Comparison of ENCODE assay signal across 11 cellular contexts in genomic region chr4:6925357-6925836, GRCh38. TPM values are rescaled to one million over a fixed set of nuclear protein-coding genes. Genes with fewer than 3 reads are reported as not detected.
DNase-seq lines count a peak whose midpoint lies in the region; ATAC-seq, FAIRE-seq and TF ChIP-seq lines count a peak whose summit lies in the region.
"Had no signal": no experiment of that assay in that cellular context is flagged by ENCODE, and none has a peak within 500 bp of the region (broad histone marks: within the 10 kb centered on the region; RNA-seq: fewer than 3 reads in every experiment).

No MANE protein-coding gene starts in this region.

- H3K4me3 ChIP-seq in CD8-positive, alpha-beta memory T cell (ENCODE audit: low read length): no peak overlapping the region
- H3K4me3 ChIP-seq in astrocyte (ENCODE audit: insufficient read depth, low read depth, low read length): no peak overlapping the region

- no peaks in the 10 kb centered on the region for H3K27me3 Mint-ChIP-seq in CD8-positive, alpha-beta memory T cell
- no peaks in the 10 kb centered on the region for H3K27me3 Mint-ChIP-seq in astrocyte (ENCODE audit: low read depth, unreplicated experiment)
- H3K27me3 Mint-ChIP-seq in neural crest cell (ENCODE audit: low read depth): no peaks in the 10 kb centered on the region
- H3K27me3 Mint-ChIP-seq: activated B cell treated with CpG ODN at 0.5 μM for 24 hours had no signal

- H3K27ac Mint-ChIP-seq in CD8-positive, alpha-beta memory T cell: peak overlapping the region; percentile 42 to 88 (median 82)
- peak overlapping the region; percentile 16 for H3K27ac Mint-ChIP-seq in astrocyte (ENCODE audit: unreplicated experiment)
- peak overlapping the region; percentile 40 for H3K27ac Mint-ChIP-seq in neural crest cell (ENCODE audit: unreplicated experiment)
- H3K27ac Mint-ChIP-seq: activated B cell treated with CpG ODN at 0.5 μM for 24 hours had no signal

- peaks cover 15% of the 10 kb centered on the region for H3K36me3 ChIP-seq in CD8-positive, alpha-beta memory T cell (ENCODE audit: insufficient read depth, low read length)
- H3K36me3 ChIP-seq in astrocyte (ENCODE audit: insufficient read depth, low read length): no peaks in the 10 kb centered on the region

- peaks cover 70 to 87% (median 78%) of the 10 kb centered on the region in 3 donors for H3K4me1 Mint-ChIP-seq in CD8-positive, alpha-beta memory T cell
- H3K4me1 Mint-ChIP-seq in astrocyte (ENCODE audit: low read depth, unreplicated experiment): peaks cover 23% of the 10 kb centered on the region
- peaks cover 44% of the 10 kb centered on the region for H3K4me1 Mint-ChIP-seq in neural crest cell

- no peaks in the 10 kb centered on the region for H3K27me3 ChIP-seq in CD8-positive, alpha-beta memory T cell (ENCODE audit: insufficient read depth, low read length, poor library complexity, severe bottlenecking)
- H3K27me3 ChIP-seq in astrocyte (ENCODE audit: insufficient read depth, low read length): no peaks in the 10 kb centered on the region

- no peak for DNase-seq in CD8-positive, alpha-beta memory T cell
- DNase-seq in NOMO-1 (lab: John Stamatoyannopoulos, UW; ENCODE audit: unreplicated experiment in 2 of 2) (peak; percentile 33 to 51), astrocyte (ENCODE audit: low read depth) (no peak), neural crest cell (ENCODE audit: low read depth, low spot score) (no peak), pons (ENCODE audit: low spot score) (no peak), NCI-H2081 (lab: John Stamatoyannopoulos, UW) (no peak)
- DNase-seq: activated B cell treated with CpG ODN at 0.5 μM for 24 hours, left cardiac atrium, NCI-H1092 treated with DMSO at 0.1 percent for 48 hours had no signal

- no peak overlapping the region for H2AFZ ChIP-seq in astrocyte (ENCODE audit: low read depth, low read length)

- ATAC-seq in GM18867 (IDR thresholded peaks at IDR 0.05; ENCODE audit: unreplicated experiment) (no peak), GM18505 (IDR thresholded peaks at IDR 0.05; ENCODE audit: unreplicated experiment) (no peak)

- peak overlapping the region in 6 of 7 donors; percentile 5 to 79 (median 69) for H3K4me3 Mint-ChIP-seq in CD8-positive, alpha-beta memory T cell
- H3K4me3 Mint-ChIP-seq in astrocyte (ENCODE audit: unreplicated experiment) (no peak overlapping the region), neural crest cell (no peak overlapping the region)
- H3K4me3 Mint-ChIP-seq: activated B cell treated with CpG ODN at 0.5 μM for 24 hours had no signal

- H3K9me3 Mint-ChIP-seq in CD8-positive, alpha-beta memory T cell: no peaks in the 10 kb centered on the region
- H3K9me3 Mint-ChIP-seq in astrocyte (ENCODE audit: unreplicated experiment): peaks cover 2% of the 10 kb centered on the region
- H3K9me3 Mint-ChIP-seq in neural crest cell: no peaks in the 10 kb centered on the region
- H3K9me3 Mint-ChIP-seq: activated B cell treated with CpG ODN at 0.5 μM for 24 hours had no signal

- no peak overlapping the region for H3K9ac ChIP-seq in astrocyte (ENCODE audit: low read length)

- TF ChIP-seq POLR2A in GM18505 (IDR thresholded peaks at IDR 0.05; ENCODE audit: borderline replicate concordance, extremely low read depth, insufficient read depth, insufficient read length): no peak

- no peaks in the 10 kb centered on the region for H3K9me3 ChIP-seq in CD8-positive, alpha-beta memory T cell (ENCODE audit: low read length)
- H3K9me3 ChIP-seq in astrocyte (ENCODE audit: insufficient read depth, low read depth, low read length): no peaks in the 10 kb centered on the region

- CTCF ChIA-PET in CD8-positive, alpha-beta memory T cell (lab: Charles Lee): interaction anchor here (1.3 to 1.6 kb wide), 3 partner anchors 15 to 50 kb away, joined by 3 to 5 read pairs (median 3); no protein-coding TSS in a partner anchor

- peaks cover 11 to 53% (median 12%) of the 10 kb centered on the region in 3 donors for H3K36me3 Mint-ChIP-seq in CD8-positive, alpha-beta memory T cell
- H3K36me3 Mint-ChIP-seq in astrocyte (ENCODE audit: low read depth, unreplicated experiment): peaks cover 26% of the 10 kb centered on the region
- peaks cover 13% of the 10 kb centered on the region for H3K36me3 Mint-ChIP-seq in neural crest cell (ENCODE audit: low read depth)

- POLR2A ChIA-PET in CD8-positive, alpha-beta memory T cell (lab: Charles Lee): no interaction called here

- H3K4me2 ChIP-seq in astrocyte (ENCODE audit: low read length): no peak overlapping the region

- H3K27ac ChIP-seq in CD8-positive, alpha-beta memory T cell (ENCODE audit: low read depth, low read length): no peak overlapping the region
- no peak overlapping the region for H3K27ac ChIP-seq in astrocyte (ENCODE audit: low read depth, low read length)

- peaks cover 43% of the 10 kb centered on the region for H4K20me1 ChIP-seq in astrocyte (ENCODE audit: insufficient read depth, low read length)

- peaks cover 53% of the 10 kb centered on the region for H3K4me1 ChIP-seq in CD8-positive, alpha-beta memory T cell (ENCODE audit: insufficient read depth, low read length)
- peaks cover 5% of the 10 kb centered on the region for H3K4me1 ChIP-seq in astrocyte (ENCODE audit: insufficient read depth, low read length)

- peaks cover 9% of the 10 kb centered on the region for H3K79me2 ChIP-seq in astrocyte (ENCODE audit: insufficient read depth, low read length)

- FAIRE-seq in astrocyte (lab: Jason Lieb, UNC): no peak

- TF ChIP-seq CTCF in astrocyte (IDR thresholded peaks at IDR 0.05; ENCODE audit: insufficient read depth, low read depth, low read length): no peak
- no peak for TF ChIP-seq CTCF in neural crest cell (conservative IDR thresholded peaks at IDR 0.05)

RNA-seq across cellular contexts. Expression of gene TBC1D14, which starts 15.8 kb away (rescaled TPM):
- 10 to 100 TPM; 38.0 to 43.7 TPM for total RNA-seq in CD8-positive, alpha-beta memory T cell
- polyA plus RNA-seq in CD8-positive, alpha-beta memory T cell: 48.5 TPM
- total RNA-seq in astrocyte (25.8 and 30.4 TPM in 2 replicates), neural crest cell (56.3 and 58.0 TPM in 2 replicates)

Comparison
In these comparisons a context has a peak if more than half of its experiments do, and no peak if none do; other contexts are left out.
1. DNase-seq: peak in NOMO-1 (2 of 2); none in CD8-positive, alpha-beta memory T cell (0 of 5), astrocyte (single experiment), neural crest cell (single experiment), pons (single experiment) and NCI-H2081 (0 of 2).
2. H3K27ac Mint-ChIP-seq: peak in every context shown above with its lines; median percentile 82 in CD8-positive, alpha-beta memory T cell; 40 in neural crest cell; 16 in astrocyte.
3. H3K4me3 Mint-ChIP-seq: peak in CD8-positive, alpha-beta memory T cell (6 of 7); none in astrocyte (single experiment) and neural crest cell (single experiment).